8 cellular contexts compared by ENCODE assay signal in the genomic region with DNA sequence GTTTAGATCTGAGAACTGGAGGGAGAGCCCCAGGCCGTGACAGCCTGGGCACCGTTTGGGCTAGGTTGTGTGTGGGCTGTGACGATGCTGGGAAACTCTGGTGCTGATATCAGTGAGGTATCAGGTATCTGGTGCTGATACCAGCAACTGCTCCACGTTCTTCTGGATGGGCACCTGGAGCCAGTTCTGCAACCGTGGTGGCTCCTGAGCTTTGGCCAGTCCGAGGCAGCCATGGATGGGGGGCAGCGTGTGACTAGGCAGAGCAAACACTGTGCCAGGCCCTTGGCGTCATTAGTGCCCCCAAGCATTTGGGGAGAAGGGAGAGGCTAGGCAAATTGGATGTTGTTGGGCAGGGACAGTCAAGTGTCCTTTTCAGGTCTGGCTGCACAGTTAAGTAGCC. TPM values are rescaled to one million over a fixed set of nuclear protein-coding genes. Genes with fewer than 3 reads are reported as not detected.
DNase-seq lines count a peak whose midpoint lies in the region; ATAC-seq and FAIRE-seq lines count a peak whose summit lies in the region.

No MANE protein-coding gene starts in this region.

- peaks cover 19% of the 10 kb centered on the region for H3K4me1 ChIP-seq in CD8-positive, alpha-beta memory T cell (ENCODE audit: insufficient read depth, low read length)
- H3K4me1 ChIP-seq in effector memory CD4-positive, alpha-beta T cell (ENCODE audit: control insufficient read depth, insufficient read depth, low read length, poor library complexity, severe bottlenecking) = peaks cover 16% of the 10 kb centered on the region
- peaks cover 10 to 15% of the 10 kb centered on the region in 2 donors for H3K4me1 ChIP-seq in neuronal stem cell (ENCODE audit: control insufficient read depth in 2 of 2, insufficient read depth in 1 of 2, low read depth in 1 of 2, low read length in 2 of 2)

- H3K27me3 ChIP-seq in CD8-positive, alpha-beta memory T cell (ENCODE audit: insufficient read depth, low read length, poor library complexity, severe bottlenecking) = no peaks in the 10 kb centered on the region
- H3K27me3 ChIP-seq in effector memory CD4-positive, alpha-beta T cell (replicated peaks; ENCODE audit: control insufficient read depth, insufficient read depth, low read length, poor library complexity, severe bottlenecking) = no peaks in the 10 kb centered on the region
- H3K27me3 ChIP-seq in neuronal stem cell (ENCODE audit: control insufficient read depth in 3 of 3, insufficient read depth in 3 of 3, low read depth in 1 of 3, low read length in 3 of 3) = peaks cover 0 to 5% (median 0%) of the 10 kb centered on the region in 3 experiments

- no peak overlapping the region for H2BK5ac ChIP-seq in neuronal stem cell (ENCODE audit: low read length)

- peaks cover 5 to 20% (median 7%) of the 10 kb centered on the region in 3 donors for H3K36me3 Mint-ChIP-seq in CD8-positive, alpha-beta memory T cell

- H2BK12ac ChIP-seq in neuronal stem cell (ENCODE audit: low read length) = no peak overlapping the region

- peak overlapping the region; percentile 67 for H3K14ac ChIP-seq in neuronal stem cell (ENCODE audit: low read length)

- peak overlapping the region; percentile 74 to 97 (median 94) for H3K27ac Mint-ChIP-seq in CD8-positive, alpha-beta memory T cell

- H3K9me3 ChIP-seq in CD8-positive, alpha-beta memory T cell (ENCODE audit: low read length) = peaks cover 8% of the 10 kb centered on the region
- H3K9me3 ChIP-seq in effector memory CD4-positive, alpha-beta T cell (ENCODE audit: control insufficient read depth, low read length) = no peaks in the 10 kb centered on the region
- peaks cover 7 to 24% of the 10 kb centered on the region in 2 donors for H3K9me3 ChIP-seq in neuronal stem cell (replicated peaks in 1 of 2; ENCODE audit: control insufficient read depth in 2 of 2, insufficient read depth in 1 of 2, low read depth in 1 of 2, low read length in 2 of 2)

- H2BK120ac ChIP-seq in neuronal stem cell (ENCODE audit: low read depth, low read length) = no peak overlapping the region

- H3K23ac ChIP-seq in neuronal stem cell (ENCODE audit: low read depth, low read length, poor library complexity) = peak overlapping the region; percentile 85

- POLR2A ChIA-PET in CD8-positive, alpha-beta memory T cell (lab: Charles Lee) = interaction anchor here (1.0 kb wide), 1 partner anchor 56 kb away, joined by 3 read pairs; no protein-coding TSS in a partner anchor

- no peaks in the 10 kb centered on the region for H3K27me3 Mint-ChIP-seq in CD8-positive, alpha-beta memory T cell

- H4K91ac ChIP-seq in neuronal stem cell (ENCODE audit: low read depth, low read length, poor library complexity) = no peak overlapping the region

- no peak overlapping the region for H4K8ac ChIP-seq in neuronal stem cell (ENCODE audit: low read depth, low read length)

- H3K18ac ChIP-seq in neuronal stem cell (ENCODE audit: low read length) = peak overlapping the region; percentile 80

- H3K4me2 ChIP-seq in neuronal stem cell (ENCODE audit: insufficient read depth, low read length, poor library complexity, severe bottlenecking) = peak overlapping the region; percentile 97

- peaks cover 13% of the 10 kb centered on the region for H3K79me1 ChIP-seq in neuronal stem cell (ENCODE audit: low read depth, low read length)

- H2AFZ ChIP-seq in neuronal stem cell (ENCODE audit: low read length) = peak overlapping the region; percentile 99

- peak overlapping the region; percentile 61 for H3K27ac ChIP-seq in CD8-positive, alpha-beta memory T cell (ENCODE audit: low read depth, low read length)
- peak overlapping the region; percentile 67 for H3K27ac ChIP-seq in effector memory CD4-positive, alpha-beta T cell (ENCODE audit: insufficient read depth, low read length, poor library complexity, severe bottlenecking)
- H3K27ac ChIP-seq in neuronal stem cell (replicated peaks; ENCODE audit: low read length) = no peak overlapping the region

- no peak for ATAC-seq in HG02981 (IDR thresholded peaks at IDR 0.05; ENCODE audit: unreplicated experiment)

- peak overlapping the region; percentile 63 to 91 (median 83) for H3K4me3 Mint-ChIP-seq in CD8-positive, alpha-beta memory T cell

- FAIRE-seq in HTR-8/SVneo (lab: Jason Lieb, UNC) = no peak

- peaks cover 0 to 16% (median 12%) of the 10 kb centered on the region in 5 donors for H3K9me3 Mint-ChIP-seq in CD8-positive, alpha-beta memory T cell

- no peak for DNase-seq in CD8-positive, alpha-beta memory T cell
- peak; percentile 25 for DNase-seq in NCI-H69 (lab: John Stamatoyannopoulos, UW)
- no peak for DNase-seq in effector memory CD4-positive, alpha-beta T cell
- no peak for DNase-seq in neuronal stem cell (ENCODE audit: low spot score)
- no peak for DNase-seq in NCI-H446 treated with DMSO at 0.1 percent for 48 hours (lab: John Stamatoyannopoulos, UW)
- no peak for DNase-seq in AG08396 (ENCODE audit: low spot score)
- DNase-seq in HTR-8/SVneo (ENCODE audit: insufficient read length, low spot score) = no peak

- H3K4me1 Mint-ChIP-seq in CD8-positive, alpha-beta memory T cell = peaks cover 20 to 35% (median 21%) of the 10 kb centered on the region in 3 donors

- peak overlapping the region; percentile 70 for H2BK15ac ChIP-seq in neuronal stem cell (ENCODE audit: low read length)

- peak overlapping the region; percentile 80 for H2AK5ac ChIP-seq in neuronal stem cell (ENCODE audit: low read depth, low read length)

- WGBS in neuronal stem cell (ENCODE audit: extremely low coverage in 2 of 2, insufficient read length in 2 of 2, insufficient replicate concordance in 1 of 2), 2 donors = no CpG with 5 or more reads among the region's 8 CpGs

- H3K4ac ChIP-seq in neuronal stem cell (ENCODE audit: low read length) = no peak overlapping the region

- H3K36me3 ChIP-seq in CD8-positive, alpha-beta memory T cell (ENCODE audit: insufficient read depth, low read length) = no peaks in the 10 kb centered on the region
- H3K36me3 ChIP-seq in effector memory CD4-positive, alpha-beta T cell (ENCODE audit: control insufficient read depth, insufficient read depth, low read length) = peaks cover 10% of the 10 kb centered on the region
- H3K36me3 ChIP-seq in neuronal stem cell (replicated peaks in 1 of 2; ENCODE audit: control insufficient read depth in 2 of 2, insufficient read depth in 2 of 2, low read length in 2 of 2) = peaks cover 10 to 32% of the 10 kb centered on the region in 2 donors

- H3K9ac ChIP-seq in neuronal stem cell (ENCODE audit: low read depth, low read length, poor library complexity) = peak overlapping the region; percentile 85

- CTCF ChIA-PET in CD8-positive, alpha-beta memory T cell (lab: Charles Lee) = interaction anchor here (1.5 kb wide), 2 partner anchors 27 to 91 kb away, joined by 4 to 5 read pairs; no protein-coding TSS in a partner anchor

- peak overlapping the region; percentile 65 for H3K4me3 ChIP-seq in CD8-positive, alpha-beta memory T cell (ENCODE audit: low read length)
- H3K4me3 ChIP-seq in effector memory CD4-positive, alpha-beta T cell (ENCODE audit: insufficient read depth, low read depth, low read length, poor library complexity, severe bottlenecking) = peak overlapping the region; percentile 53
- H3K4me3 ChIP-seq in neuronal stem cell (ENCODE audit: low read length in 2 of 2) = peak overlapping the region; percentile 94 to 97

RNA-seq across cellular contexts. Expression of a gene that starts 57.9 kb away (rescaled TPM):
- under 1 TPM in 1 of 2 experiments, not detected in 1; 0.24 TPM for total RNA-seq in CD8-positive, alpha-beta memory T cell
- polyA plus RNA-seq in CD8-positive, alpha-beta memory T cell = 1.3 TPM
- polyA plus RNA-seq in neuronal stem cell (2013, experiment 1 of 2) = 6.2 TPM
- 6.1 TPM for polyA plus RNA-seq in neuronal stem cell (2013, experiment 2 of 2)
